Comparison of ENCODE assay signal across 1 cellular context in genomic region chr1:2505461-2505994, GRCh38.
TF ChIP-seq lines count a peak whose summit lies in the region.

No MANE protein-coding gene starts in this region.

TF ChIP-seq in WTC11, 78 proteins besides CTCF, POLR2A, EP300 and RAD21:
- TF ChIP-seq ZNF671 (CRISPR knock-in tag; IDR thresholded peaks at IDR 0.05) (0 out of 2 replicates have a peak, but pooled peaks have one; percentile 10), ZNF281 (CRISPR knock-in tag; IDR thresholded peaks at IDR 0.05) (no peak)
